Comparison of ENCODE assay signal across 8 cellular contexts in genomic region chr7:90749774-90750173, GRCh38.
DNase-seq lines count a peak whose midpoint lies in the region; ATAC-seq and TF ChIP-seq lines count a peak whose summit lies in the region.

No MANE protein-coding gene starts in this region.

- peak; percentile 84 for ATAC-seq in GM18909 (IDR thresholded peaks at IDR 0.05; ENCODE audit: poor library complexity, unreplicated experiment)

- intact Hi-C loops in A673 (cut with micrococcal nuclease; ENCODE audit: unreplicated experiment) (loop anchor here (10.0 kb wide), 1 partner anchor 295 kb away; no protein-coding TSS in a partner anchor), CD14-positive monocyte (cut with micrococcal nuclease) (no loop called here)

- H3K27ac ChIP-seq in A673 (ENCODE audit: low read depth, low read length, poor library complexity, severe bottlenecking) = no peak overlapping the region

- TF ChIP-seq CTCF in A673 (conservative IDR thresholded peaks at IDR 0.05; ENCODE audit: low read depth, low read length) = peak; percentile 63
- TF ChIP-seq CTCF in chondrocyte (IDR thresholded peaks at IDR 0.05) = peak; percentile 57
- TF ChIP-seq CTCF in CD14-positive monocyte (IDR thresholded peaks at IDR 0.05) = no peak

- DNase-seq in A673 (ENCODE audit: low spot score) = peak; percentile 75
- peak; percentile 14 for DNase-seq in HuH-7.5 (ENCODE audit: low spot score)
- no peak for DNase-seq in chondrocyte (ENCODE audit: low spot score)
- DNase-seq in LoVo (ENCODE audit: low spot score) = no peak
- DNase-seq in T1000 (lab: John Stamatoyannopoulos, UW) = no peak
- no peak for DNase-seq in CD14-positive monocyte (ENCODE audit: low spot score)
- DNase-seq in hippocampal formation (lab: John Stamatoyannopoulos, UW) = no peak

- H3K9me3 ChIP-seq in A673 (ENCODE audit: low read depth, low read length, poor library complexity, severe bottlenecking) = no peaks in the 10 kb centered on the region

- no TSS peak for BruUV-seq in A673 (replicated peaks; lab: Mats Ljungman, UMichigan)

- H3K36me3 ChIP-seq in A673 (ENCODE audit: insufficient read depth, low read length, poor library complexity, severe bottlenecking) = peaks cover 4% of the 10 kb centered on the region

- H3K9me3 Mint-ChIP-seq in chondrocyte (ENCODE audit: low read depth) (peaks cover 8% of the 10 kb centered on the region), CD14-positive monocyte (peaks cover 0 to 4% (median 0%) of the 10 kb centered on the region in 7 donors)

- H3K4me3 Mint-ChIP-seq in chondrocyte (ENCODE audit: unreplicated experiment) (no peak overlapping the region), CD14-positive monocyte (no peak overlapping the region)

- peaks cover 22% of the 10 kb centered on the region for H3K4me1 Mint-ChIP-seq in chondrocyte (ENCODE audit: low read depth)
- peaks cover 1% of the 10 kb centered on the region for H3K4me1 Mint-ChIP-seq in CD14-positive monocyte

- CTCF ChIA-PET in A673 (lab: Charles Lee) = interaction anchor here (1.2 to 1.4 kb wide), 3 partner anchors 13 to 295 kb away, joined by 3 to 5 read pairs (median 4); no protein-coding TSS in a partner anchor

- peaks cover 23% of the 10 kb centered on the region for H3K4me1 ChIP-seq in A673 (ENCODE audit: insufficient read depth, low read length, poor library complexity, severe bottlenecking)

- POLR2A ChIA-PET in A673 (lab: Charles Lee; ENCODE audit: low non-redundant PET) = interaction anchor here (0.5 kb wide), 1 partner anchor 35 kb away, joined by 11 read pairs; no protein-coding TSS in a partner anchor

- no peaks in the 10 kb centered on the region for H3K27me3 Mint-ChIP-seq in chondrocyte (ENCODE audit: low read depth)
- H3K27me3 Mint-ChIP-seq in CD14-positive monocyte (ENCODE audit: low read depth in 3 of 3) = peaks cover 0 to 2% (median 0%) of the 10 kb centered on the region in 3 donors

- H3K4me3 ChIP-seq in A673 (ENCODE audit: low read depth, low read length, poor library complexity, severe bottlenecking) = no peak overlapping the region

- H3K27ac Mint-ChIP-seq in chondrocyte (ENCODE audit: unreplicated experiment) (no peak overlapping the region), CD14-positive monocyte (peak overlapping the region in 1 of 7 donors; percentile 56)

- H3K27me3 ChIP-seq in A673 (replicated peaks; ENCODE audit: insufficient read depth, low read depth, low read length, poor library complexity) = no peaks in the 10 kb centered on the region

- peaks cover 12% of the 10 kb centered on the region for H3K36me3 Mint-ChIP-seq in chondrocyte (ENCODE audit: low read depth)
- H3K36me3 Mint-ChIP-seq in CD14-positive monocyte = peaks cover 0 to 27% of the 10 kb centered on the region in 2 donors

Comparison
In these comparisons a context has a peak if more than half of its experiments do, and no peak if none do; other contexts are left out.
1. DNase-seq: peak in A673 (single experiment) and HuH-7.5 (single experiment); none in chondrocyte (single experiment), LoVo (single experiment), T1000 (single experiment), CD14-positive monocyte (single experiment) and hippocampal formation (0 of 2).